Comparison of ENCODE assay signal across 8 cellular contexts in genomic region chr15:40029979-40030893, GRCh38. TPM values are rescaled to one million over a fixed set of nuclear protein-coding genes. Genes with fewer than 3 reads are reported as not detected.
DNase-seq lines count a peak whose midpoint lies in the region; ATAC-seq and TF ChIP-seq lines count a peak whose summit lies in the region.

No MANE protein-coding gene starts in this region.

- H3K79me2 ChIP-seq in SU-DHL-6 (ENCODE audit: insufficient read depth, low read length), result no peaks in the 10 kb centered on the region; the same call in 1 of the 2 replicates
- no peaks in the 10 kb centered on the region for H3K79me2 ChIP-seq in hepatocyte

- peaks cover 90% of the 10 kb centered on the region for H3K36me3 Mint-ChIP-seq in MCF 10A (ENCODE audit: insufficient read depth, unreplicated experiment)

- peaks cover 37% of the 10 kb centered on the region for H3F3A ChIP-seq in SU-DHL-6 (ENCODE audit: insufficient read depth)

- DNase-seq in MCF 10A (ENCODE audit: unreplicated experiment), result peak; percentile 33
- no peak for DNase-seq in breast epithelium (ENCODE audit: low spot score in 2 of 2)
- peak; percentile 64 for DNase-seq in hepatocyte (ENCODE audit: low spot score)
- no peak for DNase-seq in upper lobe of right lung
- DNase-seq in NCI-H1105 (lab: John Stamatoyannopoulos, UW), result no peak
- no peak for DNase-seq in NCI-H2196 (lab: John Stamatoyannopoulos, UW; ENCODE audit: unreplicated experiment)
- DNase-seq in tibial artery, result no peak

- no peaks in the 10 kb centered on the region for H3K36me3 ChIP-seq in breast epithelium
- peaks cover 41% of the 10 kb centered on the region for H3K36me3 ChIP-seq in SU-DHL-6 (ENCODE audit: low read length)
- H3K36me3 ChIP-seq in hepatocyte (replicated peaks; ENCODE audit: insufficient read depth, low read depth), result no peaks in the 10 kb centered on the region
- H3K36me3 ChIP-seq in upper lobe of right lung, result peaks cover 99% of the 10 kb centered on the region
- H3K36me3 ChIP-seq in tibial artery, result peaks cover 66 to 98% (median 96%) of the 10 kb centered on the region in 3 donors

- H3K4me3 Mint-ChIP-seq in MCF 10A (ENCODE audit: unreplicated experiment), result no peak overlapping the region

- peak overlapping the region in 1 of 2 donors; percentile 51 for H3K27ac ChIP-seq in breast epithelium
- no peak overlapping the region for H3K27ac ChIP-seq in SU-DHL-6 (ENCODE audit: low read depth, low read length)
- no peak overlapping the region for H3K27ac ChIP-seq in hepatocyte
- peak overlapping the region; percentile 28 for H3K27ac ChIP-seq in upper lobe of right lung
- no peak overlapping the region for H3K27ac ChIP-seq in tibial artery

- H3K4me3 ChIP-seq in breast epithelium (no peak overlapping the region), SU-DHL-6 (ENCODE audit: insufficient read depth, low read length, poor library complexity, severe bottlenecking) (no peak overlapping the region), hepatocyte (no peak overlapping the region), upper lobe of right lung (no peak overlapping the region), tibial artery (no peak overlapping the region)

- no TSS peak for BruUV-seq in MCF 10A (replicated peaks; lab: Mats Ljungman, UMichigan)

- peak; percentile 35 for TF ChIP-seq CTCF in MCF 10A (IDR thresholded peaks at IDR 0.05; ENCODE audit: unreplicated experiment)
- peak in 1 of 3 donors; percentile 11 for TF ChIP-seq CTCF in breast epithelium (IDR thresholded peaks at IDR 0.05)
- peak; percentile 86 for TF ChIP-seq CTCF in SU-DHL-6 (IDR thresholded peaks at IDR 0.05; ENCODE audit: insufficient read depth, low read length, poor library complexity, severe bottlenecking)
- TF ChIP-seq CTCF in hepatocyte (IDR thresholded peaks at IDR 0.05; ENCODE audit: poor library complexity), result peak; percentile 58
- peak; percentile 48 for TF ChIP-seq CTCF in upper lobe of right lung (IDR thresholded peaks at IDR 0.05)
- TF ChIP-seq CTCF in tibial artery (IDR thresholded peaks at IDR 0.05), result peak in 1 of 2 experiments; percentile 27

- CTCF ChIA-PET in MCF 10A (lab: Yijun Ruan, JAX), result interaction anchor here (0.7 to 1.2 kb wide), 2 partner anchors 19 to 28 kb away, joined by 3 to 4 read pairs; no protein-coding TSS in a partner anchor

- H3K27me3 ChIP-seq in breast epithelium (no peaks in the 10 kb centered on the region), SU-DHL-6 (ENCODE audit: low read length) (no peaks in the 10 kb centered on the region), hepatocyte (no peaks in the 10 kb centered on the region), upper lobe of right lung (no peaks in the 10 kb centered on the region), tibial artery (no peaks in the 10 kb centered on the region)

- intact Hi-C loops in MCF 10A (cut with micrococcal nuclease), result no loop called here
- intact Hi-C loops in breast epithelium (cut with DNase I; ENCODE audit: low total_unique reads), result no loop called here
- intact Hi-C loops in upper lobe of right lung (cut with DNase I), result no loop called here
- intact Hi-C loops in tibial artery (cut with DNase I; ENCODE audit: low total_unique reads), result no loop called here

- no peaks in the 10 kb centered on the region for H3K4me1 Mint-ChIP-seq in MCF 10A (ENCODE audit: insufficient read depth, unreplicated experiment)

- no peak overlapping the region for H3K4me2 ChIP-seq in SU-DHL-6 (ENCODE audit: low read depth, low read length, poor library complexity, severe bottlenecking)
- no peak overlapping the region for H3K4me2 ChIP-seq in hepatocyte

- H3K27ac Mint-ChIP-seq in MCF 10A (ENCODE audit: low read depth, unreplicated experiment), result no peak overlapping the region

- POLR2A ChIA-PET in MCF 10A (lab: Yijun Ruan, JAX), result interaction anchor here (1.3 kb wide), 1 partner anchor 8 kb away, joined by 3 read pairs; no protein-coding TSS in a partner anchor

- no peaks in the 10 kb centered on the region for H3K27me3 Mint-ChIP-seq in MCF 10A (ENCODE audit: insufficient read depth, unreplicated experiment)

- H3K9me3 ChIP-seq in breast epithelium, result no peaks in the 10 kb centered on the region
- no peaks in the 10 kb centered on the region for H3K9me3 ChIP-seq in SU-DHL-6 (ENCODE audit: insufficient read depth, low read length)
- no peaks in the 10 kb centered on the region for H3K9me3 ChIP-seq in hepatocyte (ENCODE audit: low read depth)
- no peaks in the 10 kb centered on the region for H3K9me3 ChIP-seq in upper lobe of right lung
- H3K9me3 ChIP-seq in tibial artery, result no peaks in the 10 kb centered on the region

- H3K9ac ChIP-seq in SU-DHL-6 (ENCODE audit: low read length), result no peak overlapping the region

- no peaks in the 10 kb centered on the region for H3K9me2 ChIP-seq in SU-DHL-6 (replicated peaks; ENCODE audit: insufficient read depth, low read length)
- no peaks in the 10 kb centered on the region for H3K9me2 ChIP-seq in hepatocyte (replicated peaks; ENCODE audit: insufficient read depth)

- H4K20me1 ChIP-seq in SU-DHL-6 (ENCODE audit: low read depth, low read length) (no peaks in the 10 kb centered on the region), hepatocyte (ENCODE audit: insufficient read depth, poor library complexity, severe bottlenecking) (no peaks in the 10 kb centered on the region)

- H3K4me1 ChIP-seq in breast epithelium (no peaks in the 10 kb centered on the region), hepatocyte (ENCODE audit: insufficient read depth) (no peaks in the 10 kb centered on the region), upper lobe of right lung (no peaks in the 10 kb centered on the region), tibial artery (no peaks in the 10 kb centered on the region)

- H3K9me3 Mint-ChIP-seq in MCF 10A (ENCODE audit: unreplicated experiment), result no peaks in the 10 kb centered on the region

- 70% methylated on average over 7 of the region's 7 CpGs for WGBS in hepatocyte (ENCODE audit: low lambda C conversion rate, missing lambda C conversion rate)

- ATAC-seq in upper lobe of right lung, result peak; percentile 61

- no peak for TF ChIP-seq POLR2A in breast epithelium (IDR thresholded peaks at IDR 0.05)

- H2AFZ ChIP-seq in SU-DHL-6 (ENCODE audit: low read depth, low read length, severe bottlenecking), result no peak overlapping the region
- H2AFZ ChIP-seq in hepatocyte, result no peak overlapping the region

RNA-seq across cellular contexts. Expression of gene SRP14, which starts 8.7 kb away (rescaled TPM):
- 165 and 203 TPM in 2 replicates for total RNA-seq in MCF 10A (2022)
- 100 to 1,000 TPM; 279 to 310 (median 299) TPM for total RNA-seq in breast epithelium
- total RNA-seq in hepatocyte, result 219 and 274 TPM in 2 replicates
- polyA plus RNA-seq in hepatocyte, result 804 and 827 TPM in 2 replicates
- total RNA-seq in upper lobe of right lung, result 132 TPM

Comparison
In these comparisons a context has a peak if more than half of its experiments do, and no peak if none do; other contexts are left out.
1. DNase-seq: peak in MCF 10A (single experiment) and hepatocyte (single experiment); none in breast epithelium (0 of 2), upper lobe of right lung (single experiment), NCI-H1105 (single experiment), NCI-H2196 (single experiment) and tibial artery (0 of 2).